10 cellular contexts compared by ENCODE assay signal in genomic region chr1:201501812-201502510, GRCh38. TPM values are rescaled to one million over a fixed set of nuclear protein-coding genes. Genes with fewer than 3 reads are reported as not detected.
DNase-seq lines count a peak whose midpoint lies in the region; ATAC-seq and TF ChIP-seq lines count a peak whose summit lies in the region.
"Had no signal": no experiment of that assay in that cellular context is flagged by ENCODE, and none has a peak within 500 bp of the region (broad histone marks: within the 10 kb centered on the region; RNA-seq: fewer than 3 reads in every experiment).

No MANE protein-coding gene starts in this region.

- H3K27ac ChIP-seq in SJCRH30: peak overlapping the region; percentile 79; the same call in 1 of the 2 replicates
- peak overlapping the region; percentile 67 to 94 (median 94) for H3K27ac ChIP-seq in right lobe of liver
- peak overlapping the region; percentile 94 to 96 for H3K27ac ChIP-seq in thoracic aorta
- H3K27ac ChIP-seq: PC-9 had no signal

- peaks cover 46% of the 10 kb centered on the region for H3K4me1 ChIP-seq in SJCRH30
- H3K4me1 ChIP-seq in right lobe of liver: peaks cover 0 to 94% (median 35%) of the 10 kb centered on the region in 4 donors
- peaks cover 38 to 81% of the 10 kb centered on the region in 2 donors for H3K4me1 ChIP-seq in thoracic aorta (ENCODE audit: control insufficient read depth in 1 of 2, low read depth in 2 of 2)

- no peak for TF ChIP-seq CTCF in right lobe of liver (IDR thresholded peaks at IDR 0.05)
- no peak for TF ChIP-seq CTCF in thoracic aorta (IDR thresholded peaks at IDR 0.05)
- TF ChIP-seq CTCF in omental fat pad (IDR thresholded peaks at IDR 0.05): no peak

- intact Hi-C loops in right lobe of liver (cut with DNase I): no loop called here

- no peak overlapping the region for H3K4me3 ChIP-seq in SJCRH30
- no peak overlapping the region for H3K4me3 ChIP-seq in right lobe of liver
- peak overlapping the region; percentile 94 for H3K4me3 ChIP-seq in thoracic aorta
- H3K4me3 ChIP-seq: PC-9 had no signal

- no peak for TF ChIP-seq POLR2A in right lobe of liver (IDR thresholded peaks at IDR 0.05)

- H3K27me3 ChIP-seq in SJCRH30: no peaks in the 10 kb centered on the region
- no peaks in the 10 kb centered on the region for H3K27me3 ChIP-seq in right lobe of liver
- no peaks in the 10 kb centered on the region for H3K27me3 ChIP-seq in thoracic aorta (replicated peaks; ENCODE audit: insufficient read depth)

- ATAC-seq in right lobe of liver (peak; percentile 47 to 78 (median 70)), thoracic aorta (ENCODE audit: insufficient number of reproducible peaks, low FRiP score, low read depth) (no peak), GM18520 (IDR thresholded peaks at IDR 0.05; ENCODE audit: unreplicated experiment) (no peak), GM21360 (IDR thresholded peaks at IDR 0.05; ENCODE audit: unreplicated experiment) (no peak), omental fat pad (ENCODE audit: low FRiP score) (no peak)

- H3K9me3 ChIP-seq in SJCRH30 (replicated peaks) (no peaks in the 10 kb centered on the region), right lobe of liver (no peaks in the 10 kb centered on the region), thoracic aorta (no peaks in the 10 kb centered on the region)

- DNase-seq in NCI-H1105 treated with DMSO at 0.1 percent for 48 hours (lab: John Stamatoyannopoulos, UW) (peak; percentile 94), SJCRH30 (peak; percentile 35 to 42), right lobe of liver (peak; percentile 69 to 93 (median 93)), thoracic aorta (ENCODE audit: low spot score) (no peak), omental fat pad (ENCODE audit: low spot score) (no peak)
- DNase-seq: effector CD4-positive, alpha-beta T cell; stimulated activated CD4-positive, alpha-beta T cell treated with anti-CD3 and anti-CD28 coated beads, Interleukin-4, amount 100 ng/mL, for 1 hour had no signal

- WGBS in right lobe of liver (ENCODE audit: insufficient coverage, low coverage, low lambda C conversion rate, missing lambda C conversion rate): 46% methylated on average over 7 of the region's 10 CpGs

- H3K36me3 ChIP-seq in SJCRH30 (no peaks in the 10 kb centered on the region), right lobe of liver (no peaks in the 10 kb centered on the region), thoracic aorta (peaks cover 5% of the 10 kb centered on the region)

RNA-seq across cellular contexts. Expression of gene CSRP1, which starts 5.0 kb away (rescaled TPM):
- 80.6 and 84.6 TPM in 2 replicates for total RNA-seq in SJCRH30 (2014; rRNA removed; shearing (Covaris generic))
- total RNA-seq in right lobe of liver (100 to 1,000 TPM in 2 of 6 experiments, 10 to 100 TPM in 4; 54.9 to 158 (median 87.0) TPM), thoracic aorta (1,000 to 10,000 TPM; 2,051 to 3,060 TPM), omental fat pad (100 to 1,000 TPM; 258 to 670 (median 416) TPM)

RNA-seq across cellular contexts. Expression of gene PHLDA3, which starts 33.0 kb away (rescaled TPM):
- 30.8 and 33.9 TPM in 2 replicates for total RNA-seq in SJCRH30 (2014; rRNA removed; shearing (Covaris generic))
- total RNA-seq in right lobe of liver (10 to 100 TPM in 1 of 6 experiments, 1 to 10 TPM in 5; 1.0 to 10.9 (median 2.7) TPM), thoracic aorta (100 to 1,000 TPM in 1 of 2 donors, 10 to 100 TPM in 1; 65.7 to 134 TPM), omental fat pad (100 to 1,000 TPM in 3 of 4 donors, 10 to 100 TPM in 1; 95.2 to 392 (median 148) TPM)

RNA-seq across cellular contexts. Expression of gene NAV1, which starts 37.0 kb away (rescaled TPM):
- 63.8 and 68.2 TPM in 2 replicates for total RNA-seq in SJCRH30 (2014; rRNA removed; shearing (Covaris generic))
- total RNA-seq in right lobe of liver (1 to 10 TPM; 2.1 to 7.4 (median 3.7) TPM), thoracic aorta (100 to 1,000 TPM; 126 to 255 TPM), omental fat pad (10 to 100 TPM; 26.0 to 84.1 (median 67.6) TPM)

Comparison
In these comparisons a context has a peak if more than half of its experiments do, and no peak if none do; other contexts are left out.
1. DNase-seq: peak in NCI-H1105 treated with DMSO at 0.1 percent for 48 hours (single experiment), SJCRH30 (2 of 2) and right lobe of liver (3 of 3); none in thoracic aorta (single experiment) and omental fat pad (single experiment).
2. ATAC-seq: peak in right lobe of liver (4 of 4); none in thoracic aorta (single experiment), GM18520 (single experiment), GM21360 (single experiment) and omental fat pad (single experiment).
3. Peak in every context shown above with its lines, with median percentiles within 50 percentile points of each other: H3K27ac ChIP-seq.